In the genomic region with DNA sequence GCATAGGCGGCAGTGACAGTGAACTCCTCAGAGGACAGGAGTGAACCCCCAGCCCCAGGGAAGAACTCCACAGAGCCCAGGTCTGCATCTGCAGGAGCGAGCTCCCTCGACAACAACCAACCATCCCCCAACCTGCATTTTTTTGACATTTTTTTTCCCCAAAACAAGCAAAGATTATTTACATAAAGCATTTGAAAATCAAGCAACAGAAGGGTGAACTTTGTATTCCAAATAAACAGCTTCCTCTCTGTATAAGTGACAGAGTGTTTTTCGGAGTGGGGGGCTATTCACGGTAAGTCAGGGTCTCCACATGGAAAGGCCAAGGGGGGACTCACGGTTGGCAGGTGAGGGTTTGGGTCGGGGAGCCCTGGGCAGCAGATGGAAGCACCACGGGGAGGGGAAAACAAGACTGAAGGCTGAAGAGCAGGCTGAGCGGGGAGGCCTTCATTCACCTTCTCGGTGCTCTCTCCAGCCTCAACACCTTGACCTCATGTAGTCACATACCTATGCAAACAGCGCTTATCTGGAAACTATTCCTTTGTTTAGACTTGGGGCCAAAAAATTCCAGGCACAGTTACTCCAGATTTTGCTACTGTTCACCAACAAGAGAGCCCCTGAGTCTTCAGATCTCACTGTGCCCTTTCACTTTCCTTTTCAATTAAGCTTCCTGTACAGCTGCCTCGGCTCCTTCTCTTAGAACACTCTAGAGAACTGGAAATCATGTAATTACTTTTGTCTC, we compare ENCODE assay signal across 8 cellular contexts. TPM values are rescaled to one million over a fixed set of nuclear protein-coding genes. Genes with fewer than 3 reads are reported as not detected.
DNase-seq lines count a peak whose midpoint lies in the region; ATAC-seq and TF ChIP-seq lines count a peak whose summit lies in the region.

No MANE protein-coding gene starts in this region.

- TF ChIP-seq CTCF in activated B cell treated with CpG ODN at 0.5 μM for 24 hours (IDR thresholded peaks at IDR 0.05) (no peak), transverse colon (IDR thresholded peaks at IDR 0.05) (no peak)

- peaks cover 11% of the 10 kb centered on the region for H3K79me2 ChIP-seq in ACC112 (ENCODE audit: control insufficient read depth, insufficient read depth, low read length, unreplicated experiment)

- H3K27ac ChIP-seq in ACC112 (ENCODE audit: low read depth, low read length) (peak overlapping the region; percentile 96), transverse colon (peak overlapping the region; percentile 83 to 90 (median 86))
- peak overlapping the region; percentile 69 for H3K27ac ChIP-seq in effector memory CD4-positive, alpha-beta T cell (ENCODE audit: insufficient read depth, low read length, poor library complexity, severe bottlenecking)

- TF ChIP-seq POLR2A in transverse colon (IDR thresholded peaks at IDR 0.05): no peak

- H3K4me1 ChIP-seq in ACC112 (ENCODE audit: control insufficient read depth, insufficient read depth, low read length, unreplicated experiment) (peaks cover 56% of the 10 kb centered on the region), transverse colon (peaks cover 7 to 48% (median 30%) of the 10 kb centered on the region in 4 donors)
- peaks cover 4% of the 10 kb centered on the region for H3K4me1 ChIP-seq in effector memory CD4-positive, alpha-beta T cell (ENCODE audit: control insufficient read depth, insufficient read depth, low read length, poor library complexity, severe bottlenecking)

- H3K36me3 Mint-ChIP-seq in activated B cell treated with CpG ODN at 0.5 μM for 24 hours (ENCODE audit: low read depth): no peaks in the 10 kb centered on the region

- DNase-seq in HT-29 (ENCODE audit: low spot score): peak; percentile 38
- DNase-seq in activated B cell treated with CpG ODN at 0.5 μM for 24 hours: no peak
- no peak for DNase-seq in effector memory CD4-positive, alpha-beta T cell
- peak; percentile 49 for DNase-seq in midbrain (lab: John Stamatoyannopoulos, UW)
- DNase-seq in transverse colon: no peak
- no peak for DNase-seq in middle frontal gyrus (ENCODE audit: extremely low spot score, low spot score)

- H3K27me3 Mint-ChIP-seq in activated B cell treated with CpG ODN at 0.5 μM for 24 hours: no peaks in the 10 kb centered on the region

- in situ Hi-C loops in transverse colon (cut with MboI; ENCODE audit: low pct_ligation_motif_present in 1 of 4, low pct_unique_long_range_greater_than_20kb in 1 of 4, low sequenced_read_pairs in 3 of 4): loop anchor here in 1 of 4 donors (25.0 kb wide), 1 partner anchor 186 kb away; no protein-coding TSS in a partner anchor

- peak overlapping the region; percentile 51 for H2AFZ ChIP-seq in ACC112 (ENCODE audit: low read length, unreplicated experiment)

- POLR2A ChIA-PET in activated B cell treated with CpG ODN at 0.5 μM for 24 hours (lab: Charles Lee): interaction anchor here (0.8 to 2.0 kb wide), 8 partner anchors 9 to 138 kb away, joined by 3 to 15 read pairs (median 4); a partner anchor contains a TSS

- H3K9me3 Mint-ChIP-seq in activated B cell treated with CpG ODN at 0.5 μM for 24 hours: no peaks in the 10 kb centered on the region

- H3K4me1 Mint-ChIP-seq in activated B cell treated with CpG ODN at 0.5 μM for 24 hours: peaks cover 90% of the 10 kb centered on the region

- H3K27me3 ChIP-seq in ACC112 (ENCODE audit: insufficient read depth, low read length): no peaks in the 10 kb centered on the region
- H3K27me3 ChIP-seq in effector memory CD4-positive, alpha-beta T cell (replicated peaks; ENCODE audit: control insufficient read depth, insufficient read depth, low read length, poor library complexity, severe bottlenecking): no peaks in the 10 kb centered on the region
- no peaks in the 10 kb centered on the region for H3K27me3 ChIP-seq in transverse colon

- 24 to 27% methylated on average over 10 to 12 of the region's 12 CpGs for WGBS in transverse colon (ENCODE audit: low coverage in 1 of 2), 2 donors

- TF ChIP-seq EP300 in transverse colon (IDR thresholded peaks at IDR 0.05; ENCODE audit: low read depth): no peak

- no peaks in the 10 kb centered on the region for H3K9me3 ChIP-seq in effector memory CD4-positive, alpha-beta T cell (ENCODE audit: control insufficient read depth, low read length)
- no peaks in the 10 kb centered on the region for H3K9me3 ChIP-seq in transverse colon

- H3K4me3 ChIP-seq in ACC112 (ENCODE audit: low read depth, low read length): peak overlapping the region; percentile 78
- H3K4me3 ChIP-seq in effector memory CD4-positive, alpha-beta T cell (ENCODE audit: insufficient read depth, low read depth, low read length, poor library complexity, severe bottlenecking): peak overlapping the region; percentile 58
- H3K4me3 ChIP-seq in transverse colon: peak overlapping the region; percentile 29 to 48 (median 32)

- peak overlapping the region; percentile 90 for H3K4me3 Mint-ChIP-seq in activated B cell treated with CpG ODN at 0.5 μM for 24 hours

- intact Hi-C loops in activated B cell treated with CpG ODN at 0.5 μM for 24 hours (cut with micrococcal nuclease) (loop anchor here (2.0 to 5.0 kb wide), 2 partner anchors 41 to 47 kb away; a partner anchor contains a TSS), transverse colon (cut with DNase I; ENCODE audit: low total_unique reads) (no loop called here)

- H3K36me3 ChIP-seq in ACC112 (ENCODE audit: insufficient read depth, low read length) (no peaks in the 10 kb centered on the region), transverse colon (no peaks in the 10 kb centered on the region)
- no peaks in the 10 kb centered on the region for H3K36me3 ChIP-seq in effector memory CD4-positive, alpha-beta T cell (ENCODE audit: control insufficient read depth, insufficient read depth, low read length)

- ATAC-seq in GM18870 (IDR thresholded peaks at IDR 0.05; ENCODE audit: unreplicated experiment): peak; percentile 50
- peak; percentile 60 for ATAC-seq in activated B cell treated with CpG ODN at 0.5 μM for 24 hours (ENCODE audit: low read depth)

- H3K27ac Mint-ChIP-seq in activated B cell treated with CpG ODN at 0.5 μM for 24 hours: peak overlapping the region; percentile 98

- CTCF ChIA-PET in activated B cell treated with CpG ODN at 0.5 μM for 24 hours (lab: Charles Lee): interaction anchor here (0.8 to 1.7 kb wide), 4 partner anchors 46 to 191 kb away, joined by 3 to 9 read pairs (median 4); no protein-coding TSS in a partner anchor

RNA-seq across cellular contexts. Expression of a gene that starts 27.6 kb away (rescaled TPM):
- total RNA-seq in HT-29 (2014; rRNA removed; shearing (Covaris generic)): 10.6 and 17.9 TPM in 2 replicates
- total RNA-seq in activated B cell treated with CpG ODN at 0.5 μM for 24 hours (6.7 TPM in 2 replicates), transverse colon (10 to 100 TPM in 1 of 4 donors, 1 to 10 TPM in 3; 3.0 to 15.7 (median 7.4) TPM)

RNA-seq across cellular contexts. Expression of a gene that starts 47.1 kb away (rescaled TPM):
- total RNA-seq in HT-29 (2014; rRNA removed; shearing (Covaris generic)): 6.2 and 10.9 TPM in 2 replicates
- total RNA-seq in activated B cell treated with CpG ODN at 0.5 μM for 24 hours (12.8 and 13.6 TPM in 2 replicates), transverse colon (10 to 100 TPM in 2 of 4 donors, 1 to 10 TPM in 2; 6.4 to 88.4 (median 21.1) TPM)

Comparison
In these comparisons a context has a peak if more than half of its experiments do, and no peak if none do; other contexts are left out.
1. DNase-seq: peak in HT-29 (single experiment) and midbrain (single experiment); none in activated B cell treated with CpG ODN at 0.5 μM for 24 hours (single experiment), effector memory CD4-positive, alpha-beta T cell (0 of 3), transverse colon (single experiment) and middle frontal gyrus (single experiment).
2. Peak in every context shown above with its lines, with median percentiles within 50 percentile points of each other: H3K27ac ChIP-seq and H3K4me3 ChIP-seq.